In the genomic region with DNA sequence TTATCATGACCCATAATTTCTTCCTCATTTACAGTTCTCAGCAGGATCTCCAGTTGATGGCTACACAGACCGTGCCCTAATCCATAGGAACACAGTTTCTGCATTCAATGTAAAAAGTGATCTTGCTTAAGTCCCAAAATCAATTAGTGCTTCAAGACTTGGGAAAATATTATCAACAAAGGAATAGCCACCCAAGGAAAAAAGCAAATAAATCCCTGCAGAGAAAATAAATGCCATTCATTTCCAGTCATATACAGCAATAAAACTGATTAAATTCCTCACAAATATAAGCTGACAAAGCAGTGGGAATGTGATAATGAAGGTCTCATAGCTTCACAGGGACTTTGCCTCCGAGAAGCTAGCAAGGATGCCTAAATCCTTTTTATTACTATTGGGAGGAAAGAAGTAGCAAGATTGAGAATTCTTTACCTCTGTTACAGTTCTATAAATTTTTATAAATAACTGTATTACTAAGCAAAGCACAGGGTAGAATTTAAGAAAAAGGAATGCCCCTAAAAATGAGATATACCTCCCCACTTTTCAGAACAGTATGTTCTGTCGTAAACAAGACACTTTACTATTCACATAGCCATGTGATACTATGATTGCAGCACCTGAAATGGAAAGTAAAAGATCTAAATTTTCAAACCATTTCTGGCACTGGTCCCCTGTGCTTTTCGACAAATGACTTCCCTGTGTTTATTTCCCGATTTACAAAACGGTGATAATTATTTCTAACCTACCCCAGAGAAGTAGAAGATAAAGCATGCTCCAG, we compare ENCODE assay signal across 25 cellular contexts.
"Had no signal": no experiment of that assay in that cellular context is flagged by ENCODE, and none has a peak within 500 bp of the region (broad histone marks: within the 10 kb centered on the region; RNA-seq: fewer than 3 reads in every experiment).

No MANE protein-coding gene starts in this region.

- H3K36me3 ChIP-seq: esophagus squamous epithelium, left ventricle myocardium inferior, lower lobe of right lung, prostate gland, right lobe of liver, tibial artery, upper lobe of left lung, uterus had no signal

- H3K4me3 Mint-ChIP-seq: dendritic cell treated with granulocyte-macrophage colony-stimulating factor and Interleukin-4, amounts not matched to agents 40 ng/mL and 50 ng/mL, for 4 days; effector memory CD8-positive, alpha-beta T cell; immature natural killer cell; memory B cell; mesothelial cell of epicardium; natural killer cell; stimulated activated memory B cell treated with anti-CD40 and anti-IgM and Interleukin-4, amounts not matched to agents 10 μg/mL and 1 μg/mL and 100 μg/mL, for 72 hours; stimulated activated naive CD8-positive, alpha-beta T cell treated with anti-CD3 and anti-CD28 coated beads, Interleukin-15, Interleukin-2, amounts not matched to agents 100 ng/mL and 50 ng/mL, for 24 hours had no signal

- H3K4me3 ChIP-seq: esophagus squamous epithelium, gastroesophageal sphincter, left ventricle myocardium inferior, lower lobe of right lung, prostate gland, right lobe of liver, tibial artery, upper lobe of left lung, uterus had no signal

- H3K36me3 Mint-ChIP-seq: mesothelial cell of epicardium, natural killer cell had no signal

- H3K9me3 Mint-ChIP-seq: dendritic cell treated with granulocyte-macrophage colony-stimulating factor and Interleukin-4, amounts not matched to agents 40 ng/mL and 50 ng/mL, for 4 days; effector memory CD8-positive, alpha-beta T cell; immature natural killer cell; mesothelial cell of epicardium; natural killer cell; stimulated activated memory B cell treated with anti-CD40 and anti-IgM and Interleukin-4, amounts not matched to agents 10 μg/mL and 1 μg/mL and 100 μg/mL, for 72 hours; stimulated activated naive CD8-positive, alpha-beta T cell treated with anti-CD3 and anti-CD28 coated beads, Interleukin-15, Interleukin-2, amounts not matched to agents 100 ng/mL and 50 ng/mL, for 24 hours had no signal

- H3K27me3 ChIP-seq: esophagus squamous epithelium, gastroesophageal sphincter, right lobe of liver, tibial artery, upper lobe of left lung, uterus had no signal

- H2AFZ ChIP-seq: parathyroid adenoma had no signal

- H3K27ac Mint-ChIP-seq: dendritic cell treated with granulocyte-macrophage colony-stimulating factor and Interleukin-4, amounts not matched to agents 40 ng/mL and 50 ng/mL, for 4 days; effector memory CD8-positive, alpha-beta T cell; immature natural killer cell; memory B cell; mesothelial cell of epicardium; natural killer cell; stimulated activated memory B cell treated with anti-CD40 and anti-IgM and Interleukin-4, amounts not matched to agents 10 μg/mL and 1 μg/mL and 100 μg/mL, for 72 hours; stimulated activated naive CD8-positive, alpha-beta T cell treated with anti-CD3 and anti-CD28 coated beads, Interleukin-15, Interleukin-2, amounts not matched to agents 100 ng/mL and 50 ng/mL, for 24 hours had no signal

- H3K9me3 ChIP-seq: esophagus squamous epithelium, gastroesophageal sphincter, left ventricle myocardium inferior, lower lobe of right lung, prostate gland, right lobe of liver, tibial artery, upper lobe of left lung, uterus had no signal

- H3K4me1 Mint-ChIP-seq: immature natural killer cell; natural killer cell; stimulated activated memory B cell treated with anti-CD40 and anti-IgM and Interleukin-4, amounts not matched to agents 10 μg/mL and 1 μg/mL and 100 μg/mL, for 72 hours had no signal

- DNase-seq: effector memory CD8-positive, alpha-beta T cell; esophagus squamous epithelium; foreskin fibroblast; glutamatergic neuron; immature natural killer cell; left cardiac atrium; left ventricle myocardium inferior; lower lobe of right lung; natural killer cell; occipital lobe; retina; right lobe of liver; stimulated activated CD4-positive, alpha-beta T cell treated with anti-CD3 and anti-CD28 coated beads, Interleukin-4, amount 100 ng/mL, for 1 hour; tibial artery; upper lobe of left lung; uterus had no signal

- H3K27ac ChIP-seq: esophagus squamous epithelium, gastroesophageal sphincter, left ventricle myocardium inferior, lower lobe of right lung, parathyroid adenoma, prostate gland, right lobe of liver, tibial artery, upper lobe of left lung had no signal

- H3K27me3 Mint-ChIP-seq: dendritic cell treated with granulocyte-macrophage colony-stimulating factor and Interleukin-4, amounts not matched to agents 40 ng/mL and 50 ng/mL, for 4 days; effector memory CD8-positive, alpha-beta T cell; memory B cell; stimulated activated memory B cell treated with anti-CD40 and anti-IgM and Interleukin-4, amounts not matched to agents 10 μg/mL and 1 μg/mL and 100 μg/mL, for 72 hours; stimulated activated naive CD8-positive, alpha-beta T cell treated with anti-CD3 and anti-CD28 coated beads, Interleukin-15, Interleukin-2, amounts not matched to agents 100 ng/mL and 50 ng/mL, for 24 hours had no signal

- H3K9ac ChIP-seq: parathyroid adenoma had no signal

- FAIRE-seq: keratinocyte had no signal

- H3K4me1 ChIP-seq: esophagus squamous epithelium, gastroesophageal sphincter, lower lobe of right lung, parathyroid adenoma, prostate gland, right lobe of liver, upper lobe of left lung, uterus had no signal

- H3K79me2 ChIP-seq: parathyroid adenoma had no signal
